In the genomic region with DNA sequence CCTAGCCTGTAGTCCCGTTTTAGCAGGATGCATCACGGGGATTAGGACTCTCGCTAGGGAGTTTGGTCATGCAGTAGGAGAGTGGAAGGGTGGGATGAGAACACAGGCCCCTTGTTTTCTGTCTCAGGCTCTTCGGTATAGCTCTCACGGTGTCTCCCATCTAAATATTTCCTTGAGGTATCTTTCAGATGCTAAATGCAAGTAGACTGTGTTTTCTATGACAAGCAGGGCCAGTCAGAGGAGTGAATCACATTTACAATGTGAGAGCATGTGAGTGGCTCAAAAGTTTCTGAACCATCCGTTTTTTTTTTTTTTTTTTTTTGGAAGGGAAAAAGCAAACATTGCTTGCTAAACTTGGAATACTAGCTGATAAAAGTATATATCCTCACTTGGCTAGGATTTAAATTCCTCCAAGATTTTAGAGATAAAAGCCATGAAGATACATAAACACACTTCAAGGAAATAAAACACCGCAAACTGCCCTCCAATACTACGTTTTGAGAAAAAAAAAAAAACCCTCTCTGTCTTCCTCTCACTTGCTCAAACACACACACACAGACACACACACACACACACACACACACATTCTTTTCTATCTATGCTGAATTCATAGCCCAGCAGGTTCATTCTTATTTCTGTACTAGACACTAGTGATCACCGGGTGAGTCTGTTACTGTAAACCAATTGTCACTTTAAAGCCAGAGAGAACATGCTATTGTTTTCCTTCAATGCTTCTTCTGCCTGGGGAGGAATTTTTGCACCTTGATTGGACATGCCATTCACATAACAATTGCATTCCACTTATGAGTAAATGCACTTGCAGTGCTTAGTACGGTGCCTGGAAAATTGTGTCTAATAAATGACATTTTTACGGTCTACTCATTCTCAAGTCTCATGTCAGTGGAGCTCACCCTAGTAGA, we compare ENCODE assay signal across 30 cellular contexts.
A peak's percentile ranks its signal among the peaks of the same experiment; 100 is the strongest.
DNase-seq lines count a peak whose midpoint lies in the region; ATAC-seq, FAIRE-seq and TF ChIP-seq lines count a peak whose summit lies in the region.
"Had no signal": no experiment of that assay in that cellular context is flagged by ENCODE, and none has a peak within 500 bp of the region (broad histone marks: within the 10 kb centered on the region; RNA-seq: fewer than 3 reads in every experiment).

No MANE protein-coding gene starts in this region.

- no peaks in the 10 kb centered on the region for H3K23me2 ChIP-seq in H9 (ENCODE audit: insufficient read length, low read depth, low read length, poor library complexity, severe bottlenecking)

- H4K5ac ChIP-seq in H9 (ENCODE audit: insufficient read length, low read depth, low read length) = no peak overlapping the region

- no peak for TF ChIP-seq RAD21 in HepG2 (CRISPR knock-in tag; IDR thresholded peaks at IDR 0.05)

- H2BK120ac ChIP-seq in H9 (ENCODE audit: low read depth, low read length, poor library complexity, severe bottlenecking) = no peak overlapping the region

- H3K4me1 Mint-ChIP-seq in H9 = peaks cover 13 to 14% of the 10 kb centered on the region in 2 experiments
- H3K4me1 Mint-ChIP-seq: IgD-negative memory B cell, immature natural killer cell had no signal

- TF ChIP-seq EP300 in HepG2 (IDR thresholded peaks at IDR 0.05; ENCODE audit: low read depth in 2 of 2, low read length in 2 of 2) (no peak), HepG2 (CRISPR knock-in tag; IDR thresholded peaks at IDR 0.05; ENCODE audit: borderline replicate concordance) (no peak)

- H3K9me3 ChIP-seq in H9 (ENCODE audit: control insufficient read depth, low read depth, low read length) = no peaks in the 10 kb centered on the region
- H3K9me3 ChIP-seq in HepG2 (ENCODE audit: low read length) = no peaks in the 10 kb centered on the region
- H3K9me3 ChIP-seq: adrenal gland, BLaER1, esophagus squamous epithelium, gastroesophageal sphincter, left lung, neutrophil, sigmoid colon, stomach, thyroid gland had no signal

- H3K27ac Mint-ChIP-seq in H9 = peak overlapping the region in 2 of 3 experiments; percentile 63 to 66; a peak in 3 of 7 replicates
- H3K27ac Mint-ChIP-seq: activated CD4-positive, alpha-beta memory T cell treated with anti-CD3 and anti-CD28 coated beads for 36 hours; activated naive CD4-positive, alpha-beta T cell treated with anti-CD3 and anti-CD28 coated beads for 36 hours; HFFc6; IgD-negative memory B cell; immature natural killer cell; progenitor cell of endocrine pancreas had no signal

- no peaks in the 10 kb centered on the region for H3K79me1 ChIP-seq in H9 (ENCODE audit: insufficient read depth, low read depth, low read length, poor library complexity, severe bottlenecking)

- no peak for ATAC-seq in HepG2
- ATAC-seq: gastroesophageal sphincter, left lung had no signal

- no peak overlapping the region for H3K27ac ChIP-seq in H9 (ENCODE audit: insufficient read length, low read depth, low read length)
- H3K27ac ChIP-seq in angular gyrus (ENCODE audit: low read depth, low read length) = peak overlapping the region; percentile 12
- no peak overlapping the region for H3K27ac ChIP-seq in HepG2 (ENCODE audit: extremely low read length, insufficient read depth, low read length)
- H3K27ac ChIP-seq: adrenal gland, BLaER1, esophagus squamous epithelium, gastroesophageal sphincter, GM23248, left lung, neutrophil, PC-9, sigmoid colon, stomach, thyroid gland had no signal

- no peak overlapping the region for H4K8ac ChIP-seq in H9 (replicated peaks; ENCODE audit: insufficient read length, low read depth, low read length)

- no peak overlapping the region for H2BK20ac ChIP-seq in H9 (ENCODE audit: low read depth, low read length, poor library complexity, severe bottlenecking)

- H3K79me2 ChIP-seq in H9 (ENCODE audit: insufficient read depth, low read length) = no peaks in the 10 kb centered on the region
- no peaks in the 10 kb centered on the region for H3K79me2 ChIP-seq in HepG2 (ENCODE audit: insufficient read depth, low read length)

- no peak overlapping the region for H2BK12ac ChIP-seq in H9 (ENCODE audit: insufficient read length, low read depth, low read length)

- intact Hi-C loops in HepG2 (cut with micrococcal nuclease; ENCODE audit: unreplicated experiment) = no loop called here

- H2BK5ac ChIP-seq in H9 (ENCODE audit: insufficient read length, low read length) = no peak overlapping the region

- DNase-seq in H9 = no peak
- DNase-seq in kidney glomerular epithelial cell (lab: John Stamatoyannopoulos, UW) = peak; percentile 22
- DNase-seq in retina = peak; percentile 64
- no peak for DNase-seq in anterior cingulate cortex (lab: John Stamatoyannopoulos, UW)
- no peak for DNase-seq in HepG2 (ENCODE audit: low spot score)
- DNase-seq in RPMI8226 = no peak
- DNase-seq: activated CD4-positive, alpha-beta memory T cell treated with anti-CD3 and anti-CD28 coated beads for 36 hours; activated CD4-positive, CD25-positive, alpha-beta regulatory T cell treated with anti-CD3 and anti-CD28 coated beads, Interleukin-2, amount 50 U/mL, for 72 hours; activated naive CD4-positive, alpha-beta T cell treated with anti-CD3 and anti-CD28 coated beads for 36 hours; adrenal gland; esophagus squamous epithelium; GM23248; HFFc6; immature natural killer cell; left lung; NCI-H1694 treated with DMSO at 0.1 percent for 48 hours; SHP77; sigmoid colon; stimulated activated CD4-positive, alpha-beta T cell treated with anti-CD3 and anti-CD28 coated beads, Interleukin-4, amount 100 ng/mL, for 1 hour; stomach; T-helper 2 cell; thyroid gland had no signal

- no peak overlapping the region for H3K23ac ChIP-seq in H9 (ENCODE audit: insufficient read length, low read depth, low read length)

- no peaks in the 10 kb centered on the region for H3K27me3 Mint-ChIP-seq in H9 (ENCODE audit: low read depth)
- H3K27me3 Mint-ChIP-seq: activated CD4-positive, alpha-beta memory T cell treated with anti-CD3 and anti-CD28 coated beads for 36 hours; IgD-negative memory B cell had no signal

- CTCF ChIA-PET in HepG2 (lab: Yijun Ruan, JAX; ENCODE audit: low intra/inter-chr PET ratio, low total read pairs) = no interaction called here

- H2AK5ac ChIP-seq in H9 (ENCODE audit: insufficient read length, low read length) = no peak overlapping the region

- no peak overlapping the region for H3K4me3 Mint-ChIP-seq in H9
- H3K4me3 Mint-ChIP-seq: activated CD4-positive, alpha-beta memory T cell treated with anti-CD3 and anti-CD28 coated beads for 36 hours; activated naive CD4-positive, alpha-beta T cell treated with anti-CD3 and anti-CD28 coated beads for 36 hours; HFFc6; IgD-negative memory B cell; immature natural killer cell had no signal

- no peaks in the 10 kb centered on the region for H3K36me3 Mint-ChIP-seq in H9 (ENCODE audit: insufficient read depth in 1 of 3, low read depth in 3 of 3)
- H3K36me3 Mint-ChIP-seq: activated CD4-positive, alpha-beta memory T cell treated with anti-CD3 and anti-CD28 coated beads for 36 hours; IgD-negative memory B cell; immature natural killer cell had no signal

- H3K36me3 ChIP-seq in HepG2 (replicated peaks in 1 of 2; ENCODE audit: control insufficient read depth in 1 of 2, insufficient read depth in 2 of 2, low read length in 2 of 2) = no peaks in the 10 kb centered on the region
- H3K36me3 ChIP-seq: adrenal gland, BLaER1, esophagus squamous epithelium, gastroesophageal sphincter, left lung, neutrophil, sigmoid colon, stomach, thyroid gland had no signal

- H2AFZ ChIP-seq in H9 (ENCODE audit: low read length) (no peak overlapping the region), HepG2 (ENCODE audit: low read length) (no peak overlapping the region)
- H2AFZ ChIP-seq: GM23248, PC-9 had no signal

- H3K9ac ChIP-seq in H9 (ENCODE audit: extremely low read depth, insufficient read length, low read length) = no peak overlapping the region
- no peak overlapping the region for H3K9ac ChIP-seq in HepG2 (ENCODE audit: insufficient read depth, low read depth, low read length)
- H3K9ac ChIP-seq: BLaER1, GM23248 had no signal

- TF ChIP-seq CTCF in H9 (conservative IDR thresholded peaks at IDR 0.05) (no peak), HepG2 (CRISPR knock-in tag; IDR thresholded peaks at IDR 0.05) (no peak)

- no peak overlapping the region for H3K4me2 ChIP-seq in H9 (ENCODE audit: insufficient read depth, insufficient read length, low read length)
- no peak overlapping the region for H3K4me2 ChIP-seq in HepG2 (ENCODE audit: low read depth, low read length)
- H3K4me2 ChIP-seq: BLaER1, PC-9 had no signal

- FAIRE-seq in HepG2 (lab: Jason Lieb, UNC) = no peak
- FAIRE-seq: G401.6 had no signal

- no peak overlapping the region for H3K14ac ChIP-seq in H9 (ENCODE audit: insufficient read depth, low read length)

- no peaks in the 10 kb centered on the region for H3K27me3 ChIP-seq in H9 (ENCODE audit: insufficient read depth, low read length)
- no peaks in the 10 kb centered on the region for H3K27me3 ChIP-seq in HepG2 (ENCODE audit: control insufficient read depth in 1 of 2, insufficient read depth in 2 of 2, low read length in 2 of 2)
- H3K27me3 ChIP-seq: adrenal gland, BLaER1, esophagus squamous epithelium, gastroesophageal sphincter, left lung, neutrophil, sigmoid colon, stomach, thyroid gland had no signal

- no peak overlapping the region for H3K4ac ChIP-seq in H9 (ENCODE audit: low read depth, low read length)

- H2BK15ac ChIP-seq in H9 (ENCODE audit: low read depth, low read length) = no peak overlapping the region

- no peaks in the 10 kb centered on the region for H4K20me1 ChIP-seq in H9 (ENCODE audit: control insufficient read depth, insufficient read depth, insufficient read length)
- H4K20me1 ChIP-seq in HepG2 (ENCODE audit: insufficient read depth, low read length) = no peaks in the 10 kb centered on the region
- H4K20me1 ChIP-seq: BLaER1 had no signal

- H3K56ac ChIP-seq in H9 (ENCODE audit: insufficient read length, low read depth, low read length) = no peak overlapping the region

- H3T11ph ChIP-seq in H9 (ENCODE audit: low read length) = no peak overlapping the region

- POLR2A ChIA-PET in HepG2 (lab: Yijun Ruan, JAX) = no interaction called here

- no peak for TF ChIP-seq POLR2A in HepG2 (IDR thresholded peaks at IDR 0.05; ENCODE audit: insufficient read depth in 1 of 2, low read depth in 2 of 2, low read length in 2 of 2)

- no TSS peak for BruUV-seq in HepG2 (replicated peaks; lab: Mats Ljungman, UMichigan)

- no peak overlapping the region for H3K4me3 ChIP-seq in HepG2 (replicated peaks in 1 of 3; ENCODE audit: insufficient read depth in 1 of 3, low read depth in 2 of 3, low read length in 3 of 3)
- H3K4me3 ChIP-seq: adrenal gland, BLaER1, esophagus squamous epithelium, gastroesophageal sphincter, GM23248, left lung, PC-9, sigmoid colon, stomach, thyroid gland had no signal

- no peaks in the 10 kb centered on the region for H3K9me3 Mint-ChIP-seq in H9
- H3K9me3 Mint-ChIP-seq: activated CD4-positive, alpha-beta memory T cell treated with anti-CD3 and anti-CD28 coated beads for 36 hours; HFFc6 had no signal

- WGBS in H9 (ENCODE audit: extremely low coverage, insufficient read length, low lambda C conversion rate) = no CpG with 5 or more reads among the region's 11 CpGs
- 30% methylated on average over 11 of the region's 11 CpGs for WGBS in HepG2 (ENCODE audit: low lambda C conversion rate)

- H4K91ac ChIP-seq in H9 (ENCODE audit: insufficient read length, low read depth, low read length) = no peak overlapping the region

- in situ Hi-C loops in HepG2 (cut with HindIII; ENCODE audit: extremely low pct_ligation_motif_present, low pct_unique_long_range_greater_than_20kb) = no loop called here

- no peak overlapping the region for H3K18ac ChIP-seq in H9 (ENCODE audit: insufficient read length, low read depth, low read length)

- peaks cover 5% of the 10 kb centered on the region for H3K4me1 ChIP-seq in H9 (ENCODE audit: insufficient read depth, low read length)
- H3K4me1 ChIP-seq in HepG2 (ENCODE audit: insufficient read depth, low read length) = peaks cover 24% of the 10 kb centered on the region
- H3K4me1 ChIP-seq: adrenal gland, BLaER1, esophagus squamous epithelium, gastroesophageal sphincter, left lung, sigmoid colon, stomach had no signal

Comparison
In these comparisons a context has a peak if more than half of its experiments do, and no peak if none do; other contexts are left out.
1. DNase-seq: peak in kidney glomerular epithelial cell (single experiment) and retina (single experiment); none in H9 (single experiment), anterior cingulate cortex (0 of 58), HepG2 (single experiment) and RPMI8226 (single experiment).